34 cellular contexts compared by ENCODE assay signal in genomic region chr9:76798527-76798926, GRCh38. TPM values are rescaled to one million over a fixed set of nuclear protein-coding genes. Genes with fewer than 3 reads are reported as not detected.
DNase-seq lines count a peak whose midpoint lies in the region; ATAC-seq, FAIRE-seq and TF ChIP-seq lines count a peak whose summit lies in the region.
"Had no signal": no experiment of that assay in that cellular context is flagged by ENCODE, and none has a peak within 500 bp of the region (broad histone marks: within the 10 kb centered on the region; RNA-seq: fewer than 3 reads in every experiment).

No MANE protein-coding gene starts in this region.

- in situ Hi-C loops in GM12878 (cut with MboI): no loop called here

- no peak for FAIRE-seq in GM12878 (lab: Jason Lieb, UNC)
- FAIRE-seq: endometrium had no signal

- TF ChIP-seq POLR2A in GM12878 (IDR thresholded peaks at IDR 0.05; ENCODE audit: low read depth, low read length): no peak

- no peaks in the 10 kb centered on the region for H3K36me3 ChIP-seq in BLaER1 treated with 17β-estradiol and CSF1 and Interleukin-3, amounts not matched to agents 10 nM and 100 nM
- no peaks in the 10 kb centered on the region for H3K36me3 ChIP-seq in GM12878 (ENCODE audit: control insufficient read depth in 2 of 2, insufficient read depth in 2 of 2, low read length in 1 of 2)
- no peaks in the 10 kb centered on the region for H3K36me3 ChIP-seq in right atrium auricular region
- H3K36me3 ChIP-seq: brain microvascular endothelial cell, esophagus squamous epithelium, suprapubic skin, upper lobe of right lung, WERI-Rb-1 had no signal

- no peaks in the 10 kb centered on the region for H3K9me3 ChIP-seq in BLaER1 treated with 17β-estradiol and CSF1 and Interleukin-3, amounts not matched to agents 10 nM and 100 nM (replicated peaks in 1 of 11)
- H3K9me3 ChIP-seq in GM12878 (replicated peaks; ENCODE audit: control insufficient read depth, insufficient read depth, low read length): no peaks in the 10 kb centered on the region
- no peaks in the 10 kb centered on the region for H3K9me3 ChIP-seq in right atrium auricular region
- H3K9me3 ChIP-seq: esophagus squamous epithelium, suprapubic skin, upper lobe of right lung had no signal

- RAD21 ChIA-PET in GM12878 (lab: Charles Lee; ENCODE audit: unreplicated experiment): no interaction called here

- no peaks in the 10 kb centered on the region for H3K79me2 ChIP-seq in GM12878 (ENCODE audit: control insufficient read depth, insufficient read depth, low read length)

- H3K27me3 ChIP-seq in BLaER1 treated with 17β-estradiol and CSF1 and Interleukin-3, amounts not matched to agents 10 nM and 100 nM: no peaks in the 10 kb centered on the region
- H3K27me3 ChIP-seq in GM12878 (replicated peaks in 1 of 2; ENCODE audit: control insufficient read depth in 2 of 2, insufficient read depth in 2 of 2, low read length in 1 of 2): no peaks in the 10 kb centered on the region; a peak in 2 of 4 replicates
- no peaks in the 10 kb centered on the region for H3K27me3 ChIP-seq in right atrium auricular region
- H3K27me3 ChIP-seq: brain microvascular endothelial cell, dorsolateral prefrontal cortex, esophagus squamous epithelium, suprapubic skin had no signal

- TF ChIP-seq EP300 in GM12878 (IDR thresholded peaks at IDR 0.05; ENCODE audit: borderline replicate concordance in 1 of 2, control insufficient read depth in 1 of 2, low read depth in 2 of 2, low read length in 2 of 2): no peak

- H3K4me1 ChIP-seq in BLaER1 treated with 17β-estradiol and CSF1 and Interleukin-3, amounts not matched to agents 10 nM and 100 nM: peaks cover 4 to 15% (median 10%) of the 10 kb centered on the region in 10 experiments; a peak in 17 of 20 replicates
- no peaks in the 10 kb centered on the region for H3K4me1 ChIP-seq in GM12878 (ENCODE audit: control insufficient read depth, insufficient read depth, low read length)
- H3K4me1 ChIP-seq in right atrium auricular region: no peaks in the 10 kb centered on the region
- H3K4me1 ChIP-seq: esophagus squamous epithelium, foreskin keratinocyte, suprapubic skin, upper lobe of right lung had no signal

- H2AFZ ChIP-seq in GM12878 (ENCODE audit: control insufficient read depth, low read depth, low read length): no peak overlapping the region

- no peak overlapping the region for H3K4me3 ChIP-seq in BLaER1 treated with 17β-estradiol and CSF1 and Interleukin-3, amounts not matched to agents 10 nM and 100 nM
- H3K4me3 ChIP-seq in GM12878 (no peak overlapping the region), right atrium auricular region (no peak overlapping the region)
- H3K4me3 ChIP-seq: dorsolateral prefrontal cortex, esophagus squamous epithelium, smooth muscle cell, suprapubic skin, upper lobe of right lung had no signal

- intact Hi-C loops in GM12878 (cut with micrococcal nuclease; ENCODE audit: unreplicated experiment): no loop called here

- H3K9ac ChIP-seq in BLaER1 treated with 17β-estradiol and CSF1 and Interleukin-3, amounts not matched to agents 10 nM and 100 nM: no peak overlapping the region
- H3K9ac ChIP-seq in GM12878 (ENCODE audit: control insufficient read depth, insufficient read depth, low read length): no peak overlapping the region

- H3K27ac ChIP-seq in BLaER1 treated with 17β-estradiol and CSF1 and Interleukin-3, amounts not matched to agents 10 nM and 100 nM: no peak overlapping the region
- no peak overlapping the region for H3K27ac ChIP-seq in GM12878 (ENCODE audit: control insufficient read depth, insufficient read depth)
- no peak overlapping the region for H3K27ac ChIP-seq in right atrium auricular region
- H3K27ac ChIP-seq: brain microvascular endothelial cell, dorsolateral prefrontal cortex, esophagus squamous epithelium, foreskin keratinocyte, suprapubic skin, upper lobe of right lung, WERI-Rb-1 had no signal

- SMC1A ChIA-PET in GM12878 (lab: Charles Lee; ENCODE audit: uncharacterized antibody, unreplicated experiment): no interaction called here

- POLR2A ChIA-PET in GM12878 (lab: Charles Lee): no interaction called here

- no TSS peak for BruUV-seq in GM12878 (replicated peaks; lab: Mats Ljungman, UMichigan)

- TF ChIP-seq CTCF in GM12878 (IDR thresholded peaks at IDR 0.05 in 2 of 3, conservative IDR thresholded peaks at IDR 0.05 in 1 of 3; ENCODE audit: control insufficient read depth in 2 of 3, extremely low read depth in 1 of 3, insufficient read depth in 1 of 3, low read depth in 3 of 3, low read length in 3 of 3) (no peak), right atrium auricular region (IDR thresholded peaks at IDR 0.05) (no peak)

- peak overlapping the region in 9 of 11 experiments; percentile 18 to 70 (median 47); a peak in 16 of 22 replicates for H3K4me2 ChIP-seq in BLaER1 treated with 17β-estradiol and CSF1 and Interleukin-3, amounts not matched to agents 10 nM and 100 nM
- H3K4me2 ChIP-seq in GM12878 (ENCODE audit: control insufficient read depth, insufficient read depth): no peak overlapping the region
- H3K4me2 ChIP-seq: smooth muscle cell had no signal

- TF ChIP-seq RAD21 in GM12878 (IDR thresholded peaks at IDR 0.05; ENCODE audit: insufficient read depth, low read depth, low read length): no peak

- H4K20me1 ChIP-seq in BLaER1 treated with 17β-estradiol and CSF1 and Interleukin-3, amounts not matched to agents 10 nM and 100 nM: no peaks in the 10 kb centered on the region
- no peaks in the 10 kb centered on the region for H4K20me1 ChIP-seq in GM12878 (ENCODE audit: control insufficient read depth, insufficient read depth)

- WGBS in GM12878 (ENCODE audit: insufficient coverage, insufficient replicate concordance, low lambda C conversion rate, missing lambda C conversion rate): 0% methylated on average over 2 of the region's 2 CpGs

- ATAC-seq in GM18868 (IDR thresholded peaks at IDR 0.05; ENCODE audit: unreplicated experiment) (peak; percentile 61), HG03432 (IDR thresholded peaks at IDR 0.05; ENCODE audit: unreplicated experiment) (peak; percentile 57), GM12878 (no peak)
- ATAC-seq: activated naive CD4-positive, alpha-beta T cell treated with anti-CD3 and anti-CD28 coated beads, Interleukin-2, amount 50 U/mL, for 72 hours; foreskin keratinocyte; HCT116; upper lobe of right lung had no signal

- CTCF ChIA-PET in GM12878 (lab: Yijun Ruan, JAX): no interaction called here

- no peak for DNase-seq in GM12878 (ENCODE audit: low read depth, low spot score)
- DNase-seq in right atrium auricular region (ENCODE audit: low spot score): no peak
- no peak for DNase-seq in activated effector memory CD4-positive, alpha-beta T cell treated with Interleukin-2 at 50 U/mL for 16 hours
- no peak for DNase-seq in SW480 (ENCODE audit: low spot score)
- no peak for DNase-seq in NCI-H1417 treated with DMSO at 0.1 percent for 48 hours (lab: John Stamatoyannopoulos, UW)
- DNase-seq: activated CD4-positive, alpha-beta T cell treated with anti-CD3 and anti-CD28 coated beads for 4 hours; activated T-cell treated with anti-CD3 and anti-CD28 coated beads for 4 hours; AML-193; amygdala; brain microvascular endothelial cell; DMS53; dorsolateral prefrontal cortex; esophagus squamous epithelium; foreskin keratinocyte; head of caudate nucleus; Karpas-422; NCI-H1048; NCI-H187 treated with DMSO at 0.1 percent for 48 hours; NCI-H2171 treated with DMSO at 0.1 percent for 48 hours; NCI-H510A; stimulated activated naive CD4-positive, alpha-beta T cell treated with Interleukin-2 at 50 U/mL for 16 hours; T-helper 9 cell; upper lobe of right lung; WERI-Rb-1 had no signal

TF ChIP-seq in GM12878, 131 proteins besides CTCF, POLR2A, EP300 and RAD21:
- TF ChIP-seq RUNX3 (IDR thresholded peaks at IDR 0.05; ENCODE audit: low read length) (peak; percentile 44), JUND (IDR thresholded peaks at IDR 0.05; ENCODE audit: low read depth, low read length) (no peak)

RNA-seq across cellular contexts. Expression of gene PCA3, which starts 34.3 kb away (rescaled TPM):
- not detected in 2 replicates for total RNA-seq in GM12878 (2013; cell fraction: nucleolus; rRNA removed)
- total RNA-seq in GM12878 (2014; rRNA removed) (not detected in 2 replicates), GM12878 (2014; rRNA removed; fragmentation: Illumina TruSeq; extraction: Trizol) (not detected in 2 replicates), GM12878 (2021) (not detected in 2 replicates), right atrium auricular region (not detected)
- polyA plus RNA-seq in GM12878 (2011; ENCODE audit: low read depth): not detected
- polyA plus RNA-seq in GM12878 (2011; rRNA removed) (not detected in 2 replicates), GM12878 (2014; fragmentation: Illumina TruSeq; extraction: Trizol) (not detected in 2 replicates), GM12878 (2014; fragmentation: Nextera tagmentation; extraction: Ambion mirVana) (under 1 TPM in 1 of 2 experiments, not detected in 1; 0.05 TPM), GM12878 (2014; rRNA removed) (not detected in 2 replicates), GM12878 (2016; fragmentation: Nextera tagmentation; extraction: Ambion mirVana) (not detected)
- polyA plus RNA-seq in GM12878 (2011; cell fraction: cytosol; rRNA removed): not detected in 2 replicates
- not detected in 2 replicates for polyA plus RNA-seq in GM12878 (2011; cell fraction: nucleus; rRNA removed)
- polyA plus RNA-seq in GM12878 (2012): not detected in 2 replicates
- not detected in 2 replicates for polyA minus RNA-seq in GM12878 (2011; rRNA and poly(A)+ RNA removed)
- not detected in 2 replicates for polyA minus RNA-seq in GM12878 (2011; cell fraction: cytosol; rRNA and poly(A)+ RNA removed)
- polyA minus RNA-seq in GM12878 (2011; cell fraction: nucleus; rRNA and poly(A)+ RNA removed): not detected in 2 replicates
- total RNA-seq: A673; activated naive CD4-positive, alpha-beta T cell treated with anti-CD3 and anti-CD28 coated beads, Interleukin-2, amount 50 U/mL, for 72 hours; esophagus squamous epithelium; foreskin keratinocyte; kidney epithelial cell; smooth muscle cell; upper lobe of right lung had no signal
- polyA plus RNA-seq: foreskin keratinocyte had no signal
